8 cellular contexts compared by ENCODE assay signal in genomic region chr18:36688020-36688965, GRCh38.
A peak's percentile ranks its signal among the peaks of the same experiment; 100 is the strongest.
DNase-seq lines count a peak whose midpoint lies in the region; ATAC-seq, FAIRE-seq and TF ChIP-seq lines count a peak whose summit lies in the region.

No MANE protein-coding gene starts in this region.

- DNase-seq in D721Med (ENCODE audit: insufficient read length, low spot score) (no peak), SK-MEL-5 (ENCODE audit: low read depth, low spot score) (peak; percentile 78), breast epithelium (ENCODE audit: low spot score in 2 of 2) (peak in 1 of 2 donors; percentile 67)
- peak; percentile 37 for DNase-seq in stimulated activated CD4-positive, alpha-beta T cell treated with anti-CD3 and anti-CD28 coated beads, Interleukin-1b, Interleukin-23, amount 100 ng/mL, for 48 hours

- FAIRE-seq in D721Med (lab: Jason Lieb, UNC) (peak; percentile 92), islet of Langerhans (lab: Jason Lieb, UNC) (peak; percentile 21)

- ATAC-seq in GM19397 (IDR thresholded peaks at IDR 0.05; ENCODE audit: unreplicated experiment) = peak; percentile 69
- ATAC-seq in GM18873 (IDR thresholded peaks at IDR 0.05; ENCODE audit: low FRiP score, unreplicated experiment) = no peak

- in situ Hi-C loops in SK-MEL-5 (cut with HindIII; ENCODE audit: low pct_unique_long_range_greater_than_20kb, low sequenced_read_pairs) = no loop called here

- H3K27ac ChIP-seq in breast epithelium = no peak overlapping the region

- no peaks in the 10 kb centered on the region for H3K27me3 ChIP-seq in breast epithelium

- peaks cover 0 to 10% of the 10 kb centered on the region in 2 donors for H3K9me3 ChIP-seq in breast epithelium

- peak; percentile 79 for TF ChIP-seq CTCF in D721Med (IDR thresholded peaks at IDR 0.05; ENCODE audit: insufficient read depth, missing control alignments)
- TF ChIP-seq CTCF in LNCAP (IDR thresholded peaks at IDR 0.05) = peak; percentile 94
- TF ChIP-seq CTCF in breast epithelium (IDR thresholded peaks at IDR 0.05) = peak; percentile 78 to 82 (median 79)

- H3K4me3 ChIP-seq in breast epithelium = no peak overlapping the region

- no peak for TF ChIP-seq POLR2A in breast epithelium (IDR thresholded peaks at IDR 0.05)

- H3K4me1 ChIP-seq in breast epithelium = no peaks in the 10 kb centered on the region

- no peaks in the 10 kb centered on the region for H3K36me3 ChIP-seq in breast epithelium

- intact Hi-C loops in breast epithelium (cut with DNase I; ENCODE audit: low total_unique reads) = no loop called here
